Comparison of ENCODE assay signal across 8 cellular contexts in genomic region chr20:44586289-44586911, GRCh38. TPM values are rescaled to one million over a fixed set of nuclear protein-coding genes. Genes with fewer than 3 reads are reported as not detected.
DNase-seq lines count a peak whose midpoint lies in the region; ATAC-seq and TF ChIP-seq lines count a peak whose summit lies in the region.

No MANE protein-coding gene starts in this region.

- H3K27me3 ChIP-seq in left ventricle myocardium inferior (ENCODE audit: low read depth), result no peaks in the 10 kb centered on the region
- H3K27me3 ChIP-seq in uterus, result no peaks in the 10 kb centered on the region
- no peaks in the 10 kb centered on the region for H3K27me3 ChIP-seq in WERI-Rb-1 (ENCODE audit: insufficient read depth, low read depth, severe bottlenecking)

- peaks cover 99% of the 10 kb centered on the region for H3K4me1 ChIP-seq in left ventricle myocardium inferior
- peaks cover 7 to 9% of the 10 kb centered on the region in 2 donors for H3K4me1 ChIP-seq in uterus

- H3K4me3 ChIP-seq in left ventricle myocardium inferior (peak overlapping the region; percentile 74), uterus (no peak overlapping the region), WERI-Rb-1 (ENCODE audit: low read depth, low read length) (no peak overlapping the region)

- ATAC-seq in left cardiac atrium (no peak), HG02973 (IDR thresholded peaks at IDR 0.05; ENCODE audit: unreplicated experiment) (peak; percentile 50)

- H3K36me3 ChIP-seq in left ventricle myocardium inferior (peaks cover 17% of the 10 kb centered on the region), uterus (no peaks in the 10 kb centered on the region), WERI-Rb-1 (no peaks in the 10 kb centered on the region)

- intact Hi-C loops in left ventricle myocardium inferior (cut with micrococcal nuclease), result no loop called here
- intact Hi-C loops in left cardiac atrium (cut with DNase I), result no loop called here
- intact Hi-C loops in uterus (cut with DNase I; ENCODE audit: low total_unique reads), result no loop called here

- H3K9me3 ChIP-seq in left ventricle myocardium inferior (replicated peaks) (no peaks in the 10 kb centered on the region), uterus (no peaks in the 10 kb centered on the region), WERI-Rb-1 (ENCODE audit: severe bottlenecking) (no peaks in the 10 kb centered on the region)

- no peak for TF ChIP-seq POLR2A in uterus (IDR thresholded peaks at IDR 0.05)

- DNase-seq in left ventricle myocardium inferior, result no peak
- DNase-seq in left cardiac atrium, result no peak
- DNase-seq in SKM-1 treated with dmso at 0.1 percent for 144 hours (lab: John Stamatoyannopoulos, UW; ENCODE audit: unreplicated experiment), result peak; percentile 84
- DNase-seq in uterus, result no peak
- DNase-seq in SHP77 treated with DMSO at 0.1 percent for 48 hours (lab: John Stamatoyannopoulos, UW), result no peak
- DNase-seq in WERI-Rb-1, result no peak
- no peak for DNase-seq in stimulated activated CD4-positive, alpha-beta T cell treated with anti-CD3 and anti-CD28 coated beads, Interleukin-4, amount 100 ng/mL, for 1 hour

- H3K27ac ChIP-seq in left ventricle myocardium inferior (replicated peaks) (peak overlapping the region; percentile 94), uterus (peak overlapping the region; percentile 91 to 99), WERI-Rb-1 (no peak overlapping the region)

- TF ChIP-seq CTCF in left ventricle myocardium inferior (IDR thresholded peaks at IDR 0.05; ENCODE audit: borderline replicate concordance) (no peak), uterus (IDR thresholded peaks at IDR 0.05) (no peak), WERI-Rb-1 (IDR thresholded peaks at IDR 0.05; ENCODE audit: low read depth, low read length) (no peak)

RNA-seq across cellular contexts. Expression of gene PKIG, which starts 4.0 kb away (rescaled TPM):
- 172 TPM for total RNA-seq in left ventricle myocardium inferior
- 100 to 1,000 TPM; 159 to 182 TPM for total RNA-seq in left cardiac atrium
- 100 to 1,000 TPM in 3 of 4 donors, 10 to 100 TPM in 1; 67.1 to 250 (median 145) TPM for total RNA-seq in uterus
